In the genomic region with DNA sequence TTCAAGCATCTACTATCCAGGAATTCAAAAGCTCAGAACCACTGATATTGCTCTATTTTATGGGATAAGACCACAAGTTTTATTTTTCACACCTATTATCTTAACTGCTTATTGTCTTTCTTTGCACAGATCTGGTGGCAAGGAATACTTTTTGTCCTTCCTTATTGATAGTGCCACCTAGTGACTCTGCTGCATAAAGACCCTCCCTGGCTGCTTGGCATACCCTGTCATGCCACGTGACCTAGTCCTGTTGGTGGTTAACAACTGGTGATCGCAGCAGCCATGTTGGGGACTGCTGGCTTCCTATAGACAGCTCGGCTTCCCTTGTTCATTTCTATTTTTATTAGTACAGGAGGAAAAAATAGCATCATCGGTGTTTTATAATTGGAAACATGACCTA, we compare ENCODE assay signal across 9 cellular contexts.
DNase-seq lines count a peak whose midpoint lies in the region; ATAC-seq and TF ChIP-seq lines count a peak whose summit lies in the region.
"Had no signal": no experiment of that assay in that cellular context is flagged by ENCODE, and none has a peak within 500 bp of the region (broad histone marks: within the 10 kb centered on the region; RNA-seq: fewer than 3 reads in every experiment).

No MANE protein-coding gene starts in this region.

- H3F3A ChIP-seq in smooth muscle cell (ENCODE audit: low read depth): no peaks in the 10 kb centered on the region

- no peaks in the 10 kb centered on the region for H3K9me3 ChIP-seq in smooth muscle cell (replicated peaks; ENCODE audit: low read depth)

- H3K9me3 Mint-ChIP-seq in activated CD4-positive, alpha-beta T cell treated with anti-CD3 and anti-CD28 coated beads for 36 hours (ENCODE audit: low read depth): no peaks in the 10 kb centered on the region
- no peaks in the 10 kb centered on the region for H3K9me3 Mint-ChIP-seq in activated naive CD8-positive, alpha-beta T cell treated with anti-CD3 and anti-CD28 coated beads for 36 hours

- no peak overlapping the region for H3K9ac ChIP-seq in smooth muscle cell (ENCODE audit: low read depth)

- peak; percentile 8 for TF ChIP-seq CTCF in smooth muscle cell (IDR thresholded peaks at IDR 0.05; ENCODE audit: borderline replicate concordance, insufficient read depth, poor library complexity, severe bottlenecking)

- no peaks in the 10 kb centered on the region for H3K4me1 ChIP-seq in smooth muscle cell (ENCODE audit: low read depth)

- no peak overlapping the region for H3K4me2 ChIP-seq in smooth muscle cell

- H3K4me1 Mint-ChIP-seq in activated CD4-positive, alpha-beta T cell treated with anti-CD3 and anti-CD28 coated beads for 36 hours: no peaks in the 10 kb centered on the region
- H3K4me1 Mint-ChIP-seq in activated naive CD8-positive, alpha-beta T cell treated with anti-CD3 and anti-CD28 coated beads for 36 hours: no peaks in the 10 kb centered on the region

- DNase-seq in activated CD4-positive, alpha-beta T cell treated with anti-CD3 and anti-CD28 coated beads for 36 hours: peak; percentile 48
- no peak for DNase-seq in activated CD4-positive, alpha-beta T cell treated with anti-CD3 and anti-CD28 coated beads for 4 hours
- DNase-seq in NCI-H1417 (lab: John Stamatoyannopoulos, UW) (peak; percentile 17 to 77 (median 57)), smooth muscle cell (lab: John Stamatoyannopoulos, UW; ENCODE audit: unreplicated experiment) (no peak), NOMO-1 treated with DMSO at 0.1 percent for 48 hours (lab: John Stamatoyannopoulos, UW; ENCODE audit: unreplicated experiment) (no peak)
- peak; percentile 10 for DNase-seq in activated naive CD8-positive, alpha-beta T cell treated with anti-CD3 and anti-CD28 coated beads for 36 hours
- DNase-seq: effector CD4-positive, alpha-beta T cell had no signal

- no peaks in the 10 kb centered on the region for H3K27me3 ChIP-seq in smooth muscle cell (ENCODE audit: low read depth)

- intact Hi-C loops in activated CD4-positive, alpha-beta T cell treated with anti-CD3 and anti-CD28 coated beads for 36 hours (cut with DNase I, micrococcal nuclease): no loop called here

- H4K20me1 ChIP-seq in smooth muscle cell (ENCODE audit: low read depth): no peaks in the 10 kb centered on the region

- CTCF ChIA-PET in activated CD4-positive, alpha-beta T cell treated with anti-CD3 and anti-CD28 coated beads for 36 hours (lab: Charles Lee): interaction anchor here (0.7 kb wide), 2 partner anchors 122 to 161 kb away, joined by 3 read pairs; no protein-coding TSS in a partner anchor

- no peak overlapping the region for H2AFZ ChIP-seq in smooth muscle cell (ENCODE audit: low read depth)

- POLR2A ChIA-PET in activated CD4-positive, alpha-beta T cell treated with anti-CD3 and anti-CD28 coated beads for 36 hours (lab: Charles Lee): no interaction called here

- no peaks in the 10 kb centered on the region for H3K36me3 Mint-ChIP-seq in activated CD4-positive, alpha-beta T cell treated with anti-CD3 and anti-CD28 coated beads for 36 hours (ENCODE audit: low read depth)
- H3K36me3 Mint-ChIP-seq in activated naive CD8-positive, alpha-beta T cell treated with anti-CD3 and anti-CD28 coated beads for 36 hours: no peaks in the 10 kb centered on the region

- H3K27ac ChIP-seq in smooth muscle cell (ENCODE audit: low read depth): no peak overlapping the region

- ATAC-seq in activated CD4-positive, alpha-beta T cell treated with anti-CD3 and anti-CD28 coated beads for 36 hours: peak; percentile 61
- ATAC-seq in HG02763 (IDR thresholded peaks at IDR 0.05; ENCODE audit: unreplicated experiment) (no peak), HG03196 (IDR thresholded peaks at IDR 0.05; ENCODE audit: unreplicated experiment) (no peak)

- H3K79me2 ChIP-seq in smooth muscle cell (ENCODE audit: low read depth): no peaks in the 10 kb centered on the region

- H3K4me3 Mint-ChIP-seq in activated CD4-positive, alpha-beta T cell treated with anti-CD3 and anti-CD28 coated beads for 36 hours: no peak overlapping the region
- no peak overlapping the region for H3K4me3 Mint-ChIP-seq in activated naive CD8-positive, alpha-beta T cell treated with anti-CD3 and anti-CD28 coated beads for 36 hours

- no peaks in the 10 kb centered on the region for H3K36me3 ChIP-seq in smooth muscle cell (ENCODE audit: low read depth)

- no peaks in the 10 kb centered on the region for H3K27me3 Mint-ChIP-seq in activated CD4-positive, alpha-beta T cell treated with anti-CD3 and anti-CD28 coated beads for 36 hours
- H3K27me3 Mint-ChIP-seq in activated naive CD8-positive, alpha-beta T cell treated with anti-CD3 and anti-CD28 coated beads for 36 hours: no peaks in the 10 kb centered on the region

- no peak overlapping the region for H3K4me3 ChIP-seq in smooth muscle cell

- H3K27ac Mint-ChIP-seq in activated CD4-positive, alpha-beta T cell treated with anti-CD3 and anti-CD28 coated beads for 36 hours: no peak overlapping the region
- no peak overlapping the region for H3K27ac Mint-ChIP-seq in activated naive CD8-positive, alpha-beta T cell treated with anti-CD3 and anti-CD28 coated beads for 36 hours

- 89% methylated on average over 4 of the region's 4 CpGs for WGBS in smooth muscle cell (ENCODE audit: low lambda C conversion rate)

Comparison
In these comparisons a context has a peak if more than half of its experiments do, and no peak if none do; other contexts are left out.
1. DNase-seq: peak in activated CD4-positive, alpha-beta T cell treated with anti-CD3 and anti-CD28 coated beads for 36 hours (single experiment), NCI-H1417 (3 of 3) and activated naive CD8-positive, alpha-beta T cell treated with anti-CD3 and anti-CD28 coated beads for 36 hours (single experiment); none in activated CD4-positive, alpha-beta T cell treated with anti-CD3 and anti-CD28 coated beads for 4 hours (0 of 2), smooth muscle cell (single experiment) and NOMO-1 treated with DMSO at 0.1 percent for 48 hours (single experiment).